In genomic region chr3:124784686-124785382, GRCh38 we compare ENCODE assay signal across 9 cellular contexts. TPM values are rescaled to one million over a fixed set of nuclear protein-coding genes. Genes with fewer than 3 reads are reported as not detected.
DNase-seq lines count a peak whose midpoint lies in the region; ATAC-seq, FAIRE-seq and TF ChIP-seq lines count a peak whose summit lies in the region.
"Had no signal": no experiment of that assay in that cellular context is flagged by ENCODE, and none has a peak within 500 bp of the region (broad histone marks: within the 10 kb centered on the region; RNA-seq: fewer than 3 reads in every experiment).

No MANE protein-coding gene starts in this region.

- peak; percentile 67 to 68 for TF ChIP-seq EP300 in GM12878 (IDR thresholded peaks at IDR 0.05; ENCODE audit: borderline replicate concordance in 1 of 2, control insufficient read depth in 1 of 2, low read depth in 2 of 2, low read length in 2 of 2)

- H3K27ac ChIP-seq in GM12878 (ENCODE audit: control insufficient read depth, insufficient read depth) = peak overlapping the region; percentile 45; the same call in 1 of the 2 replicates

- no peaks in the 10 kb centered on the region for H3K36me3 Mint-ChIP-seq in stimulated activated memory B cell treated with anti-CD40 and anti-IgM and Interleukin-4, amounts not matched to agents 10 μg/mL and 1 μg/mL and 100 μg/mL, for 72 hours
- no peaks in the 10 kb centered on the region for H3K36me3 Mint-ChIP-seq in activated T-helper 1 cell treated with anti-CD3 and anti-CD28 coated beads, Interleukin-12 subunit alpha, Interleukin-12 subunit beta, Interleukin-2, Interleukin-4 antibody, amounts not matched to agents 30 ng/mL and 10 ng/mL and 1 ng/mL, durations not matched to agents 14 hours and 24 hours and 36 hours (ENCODE audit: low read depth)

- FAIRE-seq in GM12878 (lab: Jason Lieb, UNC) = no peak
- FAIRE-seq: urothelium cell line had no signal

- no peak overlapping the region for H3K4me3 Mint-ChIP-seq in stimulated activated memory B cell treated with anti-CD40 and anti-IgM and Interleukin-4, amounts not matched to agents 10 μg/mL and 1 μg/mL and 100 μg/mL, for 72 hours
- no peak overlapping the region for H3K4me3 Mint-ChIP-seq in activated T-helper 1 cell treated with anti-CD3 and anti-CD28 coated beads, Interleukin-12 subunit alpha, Interleukin-12 subunit beta, Interleukin-2, Interleukin-4 antibody, amounts not matched to agents 30 ng/mL and 10 ng/mL and 1 ng/mL, durations not matched to agents 14 hours and 24 hours and 36 hours

- no peaks in the 10 kb centered on the region for H3K27me3 ChIP-seq in GM12878 (replicated peaks in 1 of 2; ENCODE audit: control insufficient read depth in 2 of 2, insufficient read depth in 2 of 2, low read length in 1 of 2)

- peaks cover 12% of the 10 kb centered on the region for H3K4me1 Mint-ChIP-seq in stimulated activated memory B cell treated with anti-CD40 and anti-IgM and Interleukin-4, amounts not matched to agents 10 μg/mL and 1 μg/mL and 100 μg/mL, for 72 hours
- peaks cover 21% of the 10 kb centered on the region for H3K4me1 Mint-ChIP-seq in activated T-helper 1 cell treated with anti-CD3 and anti-CD28 coated beads, Interleukin-12 subunit alpha, Interleukin-12 subunit beta, Interleukin-2, Interleukin-4 antibody, amounts not matched to agents 30 ng/mL and 10 ng/mL and 1 ng/mL, durations not matched to agents 14 hours and 24 hours and 36 hours (ENCODE audit: low read depth)

- H3K4me1 ChIP-seq in GM12878 (ENCODE audit: control insufficient read depth, insufficient read depth, low read length) = peaks cover 21% of the 10 kb centered on the region

- H3K36me3 ChIP-seq in GM12878 (ENCODE audit: control insufficient read depth in 2 of 2, insufficient read depth in 2 of 2, low read length in 1 of 2) = no peaks in the 10 kb centered on the region

- peak; percentile 57 for ATAC-seq in GM18858 (IDR thresholded peaks at IDR 0.05; ENCODE audit: unreplicated experiment)
- ATAC-seq in HG02870 (IDR thresholded peaks at IDR 0.05; ENCODE audit: unreplicated experiment) = peak; percentile 42
- ATAC-seq in GM12878 = peak; percentile 84
- peak; percentile 45 for ATAC-seq in stimulated activated memory B cell treated with anti-CD40 and anti-IgM and Interleukin-4, amounts not matched to agents 10 μg/mL and 1 μg/mL and 100 μg/mL, for 72 hours
- ATAC-seq in GM19397 (IDR thresholded peaks at IDR 0.05; ENCODE audit: unreplicated experiment) = no peak

- peak overlapping the region; percentile 39 for H3K27ac Mint-ChIP-seq in stimulated activated memory B cell treated with anti-CD40 and anti-IgM and Interleukin-4, amounts not matched to agents 10 μg/mL and 1 μg/mL and 100 μg/mL, for 72 hours
- H3K27ac Mint-ChIP-seq in activated T-helper 1 cell treated with anti-CD3 and anti-CD28 coated beads, Interleukin-12 subunit alpha, Interleukin-12 subunit beta, Interleukin-2, Interleukin-4 antibody, amounts not matched to agents 30 ng/mL and 10 ng/mL and 1 ng/mL, durations not matched to agents 14 hours and 24 hours and 36 hours = no peak overlapping the region

- SMC1A ChIA-PET in GM12878 (lab: Charles Lee; ENCODE audit: uncharacterized antibody, unreplicated experiment) = interaction anchor here (0.6 to 7.1 kb wide), 7 partner anchors 15 to 1045 kb away, joined by 3 to 88 read pairs (median 3); no protein-coding TSS in a partner anchor

- no peak overlapping the region for H3K4me3 ChIP-seq in GM12878

- no peaks in the 10 kb centered on the region for H3K9me3 ChIP-seq in GM12878 (replicated peaks; ENCODE audit: control insufficient read depth, insufficient read depth, low read length)

- H4K20me1 ChIP-seq in GM12878 (ENCODE audit: control insufficient read depth, insufficient read depth) = no peaks in the 10 kb centered on the region

- H3K4me2 ChIP-seq in GM12878 (ENCODE audit: control insufficient read depth, insufficient read depth) = peak overlapping the region; percentile 21

- RAD21 ChIA-PET in GM12878 (lab: Charles Lee; ENCODE audit: unreplicated experiment) = interaction anchor here (1.0 to 5.3 kb wide), 6 partner anchors 14 to 117 kb away, joined by 3 to 41 read pairs (median 6); no protein-coding TSS in a partner anchor

- peak; percentile 90 for DNase-seq in GM12878 (ENCODE audit: low read depth, low spot score)
- no peak for DNase-seq in NCI-H1417 (lab: John Stamatoyannopoulos, UW)
- DNase-seq in activated T-helper 1 cell treated with anti-CD3 and anti-CD28 coated beads, Interleukin-12 subunit alpha, Interleukin-12 subunit beta, Interleukin-2, Interleukin-4 antibody, amounts not matched to agents 30 ng/mL and 10 ng/mL and 1 ng/mL, durations not matched to agents 14 hours and 24 hours and 36 hours (ENCODE audit: low spot score) = no peak
- DNase-seq in Kasumi-1 (lab: John Stamatoyannopoulos, UW) = no peak

- no peak for TF ChIP-seq CTCF in GM12878 (IDR thresholded peaks at IDR 0.05 in 2 of 3, conservative IDR thresholded peaks at IDR 0.05 in 1 of 3; ENCODE audit: control insufficient read depth in 2 of 3, extremely low read depth in 1 of 3, insufficient read depth in 1 of 3, low read depth in 3 of 3, low read length in 3 of 3)

- 0 out of 2 replicates have a peak overlapping the region, but pooled peaks have one; percentile 5 for H2AFZ ChIP-seq in GM12878 (ENCODE audit: control insufficient read depth, low read depth, low read length)

- WGBS in GM12878 (ENCODE audit: insufficient coverage, insufficient replicate concordance, low lambda C conversion rate, missing lambda C conversion rate) = 47% methylated on average over 17 of the region's 17 CpGs

- no peak overlapping the region for H3K9ac ChIP-seq in GM12878 (ENCODE audit: control insufficient read depth, insufficient read depth, low read length)

- peaks cover 18% of the 10 kb centered on the region for H3K27me3 Mint-ChIP-seq in stimulated activated memory B cell treated with anti-CD40 and anti-IgM and Interleukin-4, amounts not matched to agents 10 μg/mL and 1 μg/mL and 100 μg/mL, for 72 hours
- peaks cover 2% of the 10 kb centered on the region for H3K27me3 Mint-ChIP-seq in activated T-helper 1 cell treated with anti-CD3 and anti-CD28 coated beads, Interleukin-12 subunit alpha, Interleukin-12 subunit beta, Interleukin-2, Interleukin-4 antibody, amounts not matched to agents 30 ng/mL and 10 ng/mL and 1 ng/mL, durations not matched to agents 14 hours and 24 hours and 36 hours (ENCODE audit: insufficient read depth)

- CTCF ChIA-PET in GM12878 (lab: Yijun Ruan, JAX) = interaction anchor here (0.7 to 7.0 kb wide), 10 partner anchors 15 to 117 kb away, joined by 3 to 96 read pairs (median 4); no protein-coding TSS in a partner anchor

- intact Hi-C loops in GM12878 (cut with micrococcal nuclease; ENCODE audit: unreplicated experiment) = no loop called here
- intact Hi-C loops in activated T-helper 1 cell treated with anti-CD3 and anti-CD28 coated beads, Interleukin-12 subunit alpha, Interleukin-12 subunit beta, Interleukin-2, Interleukin-4 antibody, amounts not matched to agents 30 ng/mL and 10 ng/mL and 1 ng/mL, durations not matched to agents 14 hours and 24 hours and 36 hours (cut with micrococcal nuclease) = no loop called here

- TF ChIP-seq RAD21 in GM12878 (IDR thresholded peaks at IDR 0.05; ENCODE audit: insufficient read depth, low read depth, low read length) = no peak

- no peaks in the 10 kb centered on the region for H3K9me3 Mint-ChIP-seq in stimulated activated memory B cell treated with anti-CD40 and anti-IgM and Interleukin-4, amounts not matched to agents 10 μg/mL and 1 μg/mL and 100 μg/mL, for 72 hours
- H3K9me3 Mint-ChIP-seq in activated T-helper 1 cell treated with anti-CD3 and anti-CD28 coated beads, Interleukin-12 subunit alpha, Interleukin-12 subunit beta, Interleukin-2, Interleukin-4 antibody, amounts not matched to agents 30 ng/mL and 10 ng/mL and 1 ng/mL, durations not matched to agents 14 hours and 24 hours and 36 hours = no peaks in the 10 kb centered on the region

- no peak for TF ChIP-seq POLR2A in GM12878 (IDR thresholded peaks at IDR 0.05; ENCODE audit: low read depth, low read length)

- no TSS peak for BruUV-seq in GM12878 (replicated peaks; lab: Mats Ljungman, UMichigan)

- H3K79me2 ChIP-seq in GM12878 (ENCODE audit: control insufficient read depth, insufficient read depth, low read length) = no peaks in the 10 kb centered on the region

- POLR2A ChIA-PET in GM12878 (lab: Charles Lee) = interaction anchor here (1.1 to 1.7 kb wide), 4 partner anchors 25 to 151 kb away, joined by 3 to 4 read pairs (median 4); partner anchors contain the start of gene MUC13

- in situ Hi-C loops in GM12878 (cut with MboI) = no loop called here

TF ChIP-seq in GM12878, 131 proteins besides CTCF, POLR2A, EP300 and RAD21 (continues in another document):
- TF ChIP-seq SUZ12 (IDR thresholded peaks at IDR 0.05; ENCODE audit: unreplicated experiment) = no peak
- TF ChIP-seq HCFC1 (IDR thresholded peaks at IDR 0.05; ENCODE audit: low read length) = no peak
- TF ChIP-seq MAX (IDR thresholded peaks at IDR 0.05; ENCODE audit: low read depth, low read length) = no peak
- TF ChIP-seq TCF3 (IDR thresholded peaks at IDR 0.05; ENCODE audit: borderline replicate concordance, insufficient read depth, low read depth, low read length) = no peak

RNA-seq across cellular contexts. Expression of gene UMPS, which starts 54.6 kb away (rescaled TPM):
- total RNA-seq in GM12878 (2013; cell fraction: nucleolus; rRNA removed) = 58.3 and 67.9 TPM in 2 replicates
- total RNA-seq in GM12878 (2014; rRNA removed) (35.1 and 35.9 TPM in 2 replicates), GM12878 (2014; rRNA removed; fragmentation: Illumina TruSeq; extraction: Trizol) (24.5 and 32.3 TPM in 2 replicates), GM12878 (2021) (46.9 and 48.8 TPM in 2 replicates)
- 17.1 TPM for polyA plus RNA-seq in GM12878 (2011; ENCODE audit: low read depth)
- polyA plus RNA-seq in GM12878 (2011; rRNA removed) (54.9 and 60.0 TPM in 2 replicates), GM12878 (2014; fragmentation: Illumina TruSeq; extraction: Trizol) (26.5 and 32.3 TPM in 2 replicates), GM12878 (2014; fragmentation: Nextera tagmentation; extraction: Ambion mirVana) (10 to 100 TPM; 52.1 to 69.2 TPM), GM12878 (2014; rRNA removed) (30.6 and 31.9 TPM in 2 replicates), GM12878 (2016; fragmentation: Nextera tagmentation; extraction: Ambion mirVana) (10 to 100 TPM; 74.0 to 82.8 TPM)
- polyA plus RNA-seq in GM12878 (2011; cell fraction: cytosol; rRNA removed) = 29.2 and 37.9 TPM in 2 replicates
- 23.0 and 24.3 TPM in 2 replicates for polyA plus RNA-seq in GM12878 (2011; cell fraction: nucleus; rRNA removed)
- 19.5 and 21.0 TPM in 2 replicates for polyA plus RNA-seq in GM12878 (2012)
- 36.8 and 38.3 TPM in 2 replicates for polyA minus RNA-seq in GM12878 (2011; rRNA and poly(A)+ RNA removed)
- polyA minus RNA-seq in GM12878 (2011; cell fraction: cytosol; rRNA and poly(A)+ RNA removed) = 11.4 and 11.5 TPM in 2 replicates
- polyA minus RNA-seq in GM12878 (2011; cell fraction: nucleus; rRNA and poly(A)+ RNA removed) = 7.7 and 16.5 TPM in 2 replicates
- total RNA-seq in activated T-helper 1 cell treated with anti-CD3 and anti-CD28 coated beads, Interleukin-12 subunit alpha, Interleukin-12 subunit beta, Interleukin-2, Interleukin-4 antibody, amounts not matched to agents 30 ng/mL and 10 ng/mL and 1 ng/mL, durations not matched to agents 14 hours and 24 hours and 36 hours = 54.2 and 56.3 TPM in 2 replicates
